1 cellular context compared by ENCODE assay signal in the genomic region with DNA sequence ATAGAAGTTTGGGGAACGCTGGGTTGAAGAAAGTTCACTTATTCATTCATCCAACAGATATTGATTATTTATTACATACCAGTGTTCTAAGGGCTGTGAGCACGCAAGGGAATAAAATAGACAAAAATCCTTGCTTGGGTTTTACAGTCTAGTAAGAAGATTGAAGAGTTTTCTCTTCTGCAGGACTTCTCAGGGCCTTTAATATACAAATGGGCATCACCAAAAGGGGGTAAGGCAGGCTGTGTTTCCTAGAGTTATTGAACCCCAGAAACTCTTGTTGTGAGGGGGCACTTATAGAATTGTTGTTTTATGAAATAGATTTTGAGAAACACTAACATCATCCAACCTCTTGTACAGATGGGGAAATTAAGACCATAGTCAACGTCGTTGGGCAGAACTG.
A peak's percentile ranks its signal among the peaks of the same experiment; 100 is the strongest.
TF ChIP-seq lines count a peak whose summit lies in the region.

No MANE protein-coding gene starts in this region.

TF ChIP-seq in K562, 482 proteins besides CTCF, POLR2A, EP300 and RAD21:
- no peak for TF ChIP-seq ZNF431 (CRISPR knock-in tag; IDR thresholded peaks at IDR 0.05)
- TF ChIP-seq ZNF239 (CRISPR knock-in tag; IDR thresholded peaks at IDR 0.05), result peak; percentile 96
- peak; percentile 14 for TF ChIP-seq RBM25 (IDR thresholded peaks at IDR 0.05; ENCODE audit: low read depth, low read length, severe bottlenecking)
- TF ChIP-seq XRCC4 (IDR thresholded peaks at IDR 0.05; ENCODE audit: extremely low read depth, insufficient read depth, insufficient read length), result no peak
- TF ChIP-seq, protein P1, sequence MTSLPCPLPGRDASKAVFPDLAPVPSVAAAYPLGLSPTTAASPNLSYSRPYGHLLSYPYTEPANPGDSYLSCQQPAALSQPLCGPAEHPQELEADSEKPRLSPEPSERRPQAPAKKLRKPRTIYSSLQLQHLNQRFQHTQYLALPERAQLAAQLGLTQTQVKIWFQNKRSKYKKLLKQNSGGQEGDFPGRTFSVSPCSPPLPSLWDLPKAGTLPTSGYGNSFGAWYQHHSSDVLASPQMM (CRISPR knock-in tag; IDR thresholded peaks at IDR 0.05), result no peak
- no peak for TF ChIP-seq RBBP5 (IDR thresholded peaks at IDR 0.05; ENCODE audit: borderline replicate concordance, insufficient read depth, low read length, poor library complexity, severe bottlenecking)
- no peak for TF ChIP-seq RFX7 (CRISPR knock-in tag; IDR thresholded peaks at IDR 0.05)
- TF ChIP-seq DACH1 (IDR thresholded peaks at IDR 0.05; ENCODE audit: partially characterized antibody), result no peak
- TF ChIP-seq, protein P2, sequence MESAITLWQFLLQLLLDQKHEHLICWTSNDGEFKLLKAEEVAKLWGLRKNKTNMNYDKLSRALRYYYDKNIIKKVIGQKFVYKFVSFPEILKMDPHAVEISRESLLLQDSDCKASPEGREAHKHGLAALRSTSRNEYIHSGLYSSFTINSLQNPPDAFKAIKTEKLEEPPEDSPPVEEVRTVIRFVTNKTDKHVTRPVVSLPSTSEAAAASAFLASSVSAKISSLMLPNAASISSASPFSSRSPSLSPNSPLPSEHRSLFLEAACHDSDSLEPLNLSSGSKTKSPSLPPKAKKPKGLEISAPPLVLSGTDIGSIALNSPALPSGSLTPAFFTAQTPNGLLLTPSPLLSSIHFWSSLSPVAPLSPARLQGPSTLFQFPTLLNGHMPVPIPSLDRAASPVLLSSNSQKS (CRISPR knock-in tag; IDR thresholded peaks at IDR 0.05), result no peak
